8 cellular contexts compared by ENCODE assay signal in genomic region chr12:131934535-131934934, GRCh38.
"Had no signal": no experiment of that assay in that cellular context is flagged by ENCODE, and none has a peak within 500 bp of the region (broad histone marks: within the 10 kb centered on the region; RNA-seq: fewer than 3 reads in every experiment).

No MANE protein-coding gene starts in this region.

- H3K27ac Mint-ChIP-seq: GM23338, IgD-negative memory B cell had no signal

- H3K27ac ChIP-seq: HL-60 had no signal

- DNase-seq: H9, HCEC 1CT had no signal

- H3K4me3 ChIP-seq: GM23338 had no signal

- H3K4me3 Mint-ChIP-seq: GM23338, H9, IgD-negative memory B cell had no signal

- H3K27me3 Mint-ChIP-seq: IgD-negative memory B cell had no signal

- H3K9me3 Mint-ChIP-seq: H9, IgD-negative memory B cell had no signal

- FAIRE-seq: H1, H54, HepG2 had no signal
